8 cellular contexts compared by ENCODE assay signal in genomic region chr6:27503436-27504030, GRCh38. TPM values are rescaled to one million over a fixed set of nuclear protein-coding genes. Genes with fewer than 3 reads are reported as not detected.
DNase-seq lines count a peak whose midpoint lies in the region; ATAC-seq, FAIRE-seq and TF ChIP-seq lines count a peak whose summit lies in the region.

No MANE protein-coding gene starts in this region.

- ATAC-seq in upper lobe of left lung (ENCODE audit: low FRiP score in 2 of 2): peak; percentile 65 to 83

- DNase-seq in AG08396 (ENCODE audit: low spot score) (peak; percentile 34), GM19239 (ENCODE audit: insufficient read length, low spot score) (no peak), KG1 (lab: John Stamatoyannopoulos, UW) (peak; percentile 92), SK-N-MC (ENCODE audit: low read depth, low spot score) (peak; percentile 86), head of caudate nucleus (peak in 39 of 42 donors; percentile 11 to 81 (median 52)), pons (ENCODE audit: low spot score) (peak; percentile 76), upper lobe of left lung (peak in 1 of 2 donors; percentile 22)
- peak; percentile 81 for DNase-seq in activated naive CD4-positive, alpha-beta T cell treated with Interleukin-2 at 50 U/mL for 16 hours

- H3K36me3 ChIP-seq in SK-N-MC (ENCODE audit: insufficient read depth, low read length) (no peaks in the 10 kb centered on the region), upper lobe of left lung (no peaks in the 10 kb centered on the region)

- no peaks in the 10 kb centered on the region for H3K27me3 ChIP-seq in upper lobe of left lung

- intact Hi-C loops in head of caudate nucleus (cut with DNase I): no loop called here

- peaks cover 0 to 8% (median 7%) of the 10 kb centered on the region in 4 donors for H3K4me1 ChIP-seq in upper lobe of left lung

- no peak for TF ChIP-seq CTCF in upper lobe of left lung (IDR thresholded peaks at IDR 0.05)

- H3K27ac ChIP-seq in SK-N-MC (peak overlapping the region; percentile 93), upper lobe of left lung (peak overlapping the region in 2 of 4 donors; percentile 57 to 70)

- H3K9me3 ChIP-seq in SK-N-MC (ENCODE audit: low read depth, low read length) (no peaks in the 10 kb centered on the region), upper lobe of left lung (no peaks in the 10 kb centered on the region)

- 6 to 7% methylated on average over 21 of the region's 21 CpGs for WGBS in upper lobe of left lung, 2 donors

- H3K9ac ChIP-seq in SK-N-MC (ENCODE audit: insufficient read length): peak overlapping the region; percentile 67

- no peak for TF ChIP-seq POLR2A in upper lobe of left lung (IDR thresholded peaks at IDR 0.05)

- peak; percentile 61 for FAIRE-seq in GM19239 (lab: Jason Lieb, UNC)

- TF ChIP-seq EP300 in upper lobe of left lung (IDR thresholded peaks at IDR 0.05): no peak

- peak overlapping the region; percentile 84 for H3K4me3 ChIP-seq in SK-N-MC
- peak overlapping the region; percentile 16 to 48 (median 39) for H3K4me3 ChIP-seq in upper lobe of left lung

RNA-seq across cellular contexts. Expression of gene ZNF184, which starts 30.6 kb away (rescaled TPM):
- total RNA-seq in upper lobe of left lung: 10 to 100 TPM in 1 of 6 donors, 1 to 10 TPM in 5; 3.9 to 14.4 (median 5.1) TPM
